In the genomic region with DNA sequence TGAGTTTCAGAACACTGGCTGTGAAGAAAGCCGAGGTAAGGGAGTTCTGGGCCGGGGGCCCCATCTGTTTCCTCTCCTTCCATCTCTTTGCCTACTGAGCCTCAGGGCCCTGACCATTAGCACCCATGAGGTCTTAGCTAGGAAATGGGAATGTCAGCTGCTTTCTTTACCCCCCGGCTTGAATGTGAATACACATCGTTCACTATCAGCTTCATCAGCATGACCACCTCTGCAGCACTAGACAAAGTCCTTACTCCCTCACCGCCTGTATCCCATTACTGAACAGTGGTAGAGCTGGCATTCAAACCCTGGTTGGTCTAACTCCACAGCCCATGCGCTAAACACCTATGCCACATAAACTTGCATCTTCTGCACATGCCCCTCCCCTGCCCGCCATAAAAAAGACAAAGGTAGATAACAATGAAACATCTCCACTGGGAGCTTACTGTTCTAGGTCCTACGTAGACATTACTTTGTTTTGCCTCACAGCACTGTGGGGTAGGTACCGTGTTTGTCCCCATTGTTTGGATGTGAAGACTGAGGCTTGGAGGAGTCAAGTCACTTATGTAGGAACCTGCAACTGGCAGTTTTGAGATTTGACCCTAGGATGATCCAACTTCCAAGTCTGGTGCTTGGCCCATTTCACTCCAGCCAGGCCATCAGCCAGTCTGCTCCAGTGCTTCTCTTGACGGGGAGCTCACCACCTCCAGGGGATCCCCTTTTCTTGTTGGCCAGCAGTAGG, we compare ENCODE assay signal across 23 cellular contexts.
DNase-seq lines count a peak whose midpoint lies in the region; ATAC-seq, FAIRE-seq and TF ChIP-seq lines count a peak whose summit lies in the region.
"Had no signal": no experiment of that assay in that cellular context is flagged by ENCODE, and none has a peak within 500 bp of the region (broad histone marks: within the 10 kb centered on the region; RNA-seq: fewer than 3 reads in every experiment).

No MANE protein-coding gene starts in this region.

- H3K4me1 Mint-ChIP-seq in neural progenitor cell = peaks cover 9% of the 10 kb centered on the region
- H3K4me1 Mint-ChIP-seq: CD4-positive, alpha-beta memory T cell; H9 had no signal

- peaks cover 13% of the 10 kb centered on the region for H4K20me1 ChIP-seq in neural progenitor cell (ENCODE audit: low read depth)

- no peak overlapping the region for H3K9ac ChIP-seq in neural progenitor cell
- H3K9ac ChIP-seq: GM23248 had no signal

- no peaks in the 10 kb centered on the region for H3K79me2 ChIP-seq in neural progenitor cell (ENCODE audit: low read depth)

- no peaks in the 10 kb centered on the region for H3F3A ChIP-seq in neural progenitor cell (ENCODE audit: low read depth)

- no peaks in the 10 kb centered on the region for H3K9me3 ChIP-seq in neural progenitor cell (ENCODE audit: low read depth)
- H3K9me3 ChIP-seq: A549 had no signal

- ATAC-seq in HG02885 (IDR thresholded peaks at IDR 0.05; ENCODE audit: poor library complexity, unreplicated experiment) = no peak
- ATAC-seq: A549, HCT116 had no signal

- H3K36me3 Mint-ChIP-seq in neural progenitor cell = peaks cover 20% of the 10 kb centered on the region

- H3K27ac Mint-ChIP-seq in neural progenitor cell = peak overlapping the region; percentile 40
- H3K27ac Mint-ChIP-seq: HFFc6 had no signal

- no peak overlapping the region for H3K27ac ChIP-seq in neural progenitor cell
- H3K27ac ChIP-seq: A549, GM23248 had no signal

- H3K4me3 ChIP-seq in bronchial epithelial cell (ENCODE audit: low read depth, low read length) = no peak overlapping the region
- H3K4me3 ChIP-seq in neural progenitor cell = no peak overlapping the region
- H3K4me3 ChIP-seq: A549, GM23248 had no signal

- DNase-seq in Daoy (ENCODE audit: low read depth) (peak; percentile 45), M059J (ENCODE audit: low read depth) (peak; percentile 35), bronchial epithelial cell (ENCODE audit: low read depth) (no peak), neural progenitor cell (ENCODE audit: low spot score) (no peak), cerebellum (ENCODE audit: low spot score) (no peak), SKM-1 treated with dmso at 0.1 percent for 144 hours (lab: John Stamatoyannopoulos, UW; ENCODE audit: unreplicated experiment) (no peak), AML-193 (lab: John Stamatoyannopoulos, UW) (no peak)
- DNase-seq: 8988T; ACHN; C1 segment of cervical spinal cord; Calu3; CD4-positive, alpha-beta memory T cell; COR-L47; DMS53; DMS79 treated with DMSO at 0.1 percent for 48 hours; GM23248; H9; HFFc6 had no signal

- H3K9me3 Mint-ChIP-seq in neural progenitor cell = no peaks in the 10 kb centered on the region
- H3K9me3 Mint-ChIP-seq: H9, HFFc6 had no signal

- peak overlapping the region; percentile 36 for H3K4me3 Mint-ChIP-seq in neural progenitor cell
- H3K4me3 Mint-ChIP-seq: CD4-positive, alpha-beta memory T cell; H9; HFFc6 had no signal

- H3K27me3 ChIP-seq in bronchial epithelial cell (ENCODE audit: control insufficient read depth, insufficient read depth, low read length) (no peaks in the 10 kb centered on the region), neural progenitor cell (no peaks in the 10 kb centered on the region)

- peaks cover 2% of the 10 kb centered on the region for H3K27me3 Mint-ChIP-seq in neural progenitor cell (ENCODE audit: insufficient read depth, low read depth)
- H3K27me3 Mint-ChIP-seq: CD4-positive, alpha-beta memory T cell had no signal

- H3K36me3 ChIP-seq in bronchial epithelial cell (ENCODE audit: control insufficient read depth, insufficient read depth, low read length) = peaks cover 6% of the 10 kb centered on the region
- H3K36me3 ChIP-seq in neural progenitor cell = no peaks in the 10 kb centered on the region

- peak; percentile 7 for FAIRE-seq in bronchial epithelial cell (lab: Jason Lieb, UNC)
- FAIRE-seq: A549, G401.6, GM12892 had no signal

- no peaks in the 10 kb centered on the region for H3K4me1 ChIP-seq in neural progenitor cell
- H3K4me1 ChIP-seq: A549 had no signal

- no peak for TF ChIP-seq CTCF in bronchial epithelial cell (IDR thresholded peaks at IDR 0.05; ENCODE audit: insufficient read depth, low read length, severe bottlenecking)
- no peak for TF ChIP-seq CTCF in neural progenitor cell (IDR thresholded peaks at IDR 0.05)

- H3K4me2 ChIP-seq in neural progenitor cell = no peak overlapping the region
- H3K4me2 ChIP-seq: A549 had no signal

- no peak overlapping the region for H2AFZ ChIP-seq in neural progenitor cell (replicated peaks)
- H2AFZ ChIP-seq: GM23248 had no signal

Comparison
In these comparisons a context has a peak if more than half of its experiments do, and no peak if none do; other contexts are left out.
1. DNase-seq: peak in Daoy (single experiment) and M059J (single experiment); none in bronchial epithelial cell (single experiment), neural progenitor cell (single experiment), cerebellum (single experiment), SKM-1 treated with dmso at 0.1 percent for 144 hours (single experiment) and AML-193 (0 of 2).